2 cellular contexts compared by ENCODE assay signal in the genomic region with DNA sequence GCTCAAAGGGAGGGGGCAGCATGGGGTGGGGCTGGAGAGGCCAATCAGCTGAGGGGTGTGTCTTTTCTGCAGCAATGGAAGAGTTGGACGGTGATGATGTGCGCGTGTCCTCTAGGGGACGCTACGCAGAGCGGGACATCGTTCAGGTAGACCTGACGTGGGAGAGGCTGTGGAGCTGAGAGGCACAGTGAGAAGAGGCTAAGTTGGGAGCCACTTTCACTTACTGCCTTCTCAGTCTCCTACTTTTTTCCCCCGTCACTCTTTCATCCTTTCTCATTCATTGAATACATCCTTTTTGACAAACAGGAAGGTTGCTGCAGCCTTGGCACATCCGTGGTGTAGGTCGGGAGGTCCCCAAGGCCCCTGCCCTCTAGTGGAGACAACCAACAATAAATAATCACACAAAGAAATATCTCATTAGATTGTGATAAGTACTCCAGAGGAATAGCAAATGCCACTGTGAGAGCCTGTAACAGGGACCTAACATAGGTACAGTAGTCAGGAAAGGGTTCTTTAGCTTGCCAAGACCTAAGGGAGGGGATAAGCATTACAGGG.
TF ChIP-seq lines count a peak whose summit lies in the region.

No MANE protein-coding gene starts in this region.

TF ChIP-seq in A549, 52 proteins besides CTCF, POLR2A, EP300 and RAD21:
- TF ChIP-seq REST (IDR thresholded peaks at IDR 0.05) (no peak), MAZ (IDR thresholded peaks at IDR 0.05; ENCODE audit: borderline replicate concordance, low read depth, low read length) (no peak), SMC3 (IDR thresholded peaks at IDR 0.05) (peak; percentile 58), ZNF302 (CRISPR knock-in tag; IDR thresholded peaks at IDR 0.05) (no peak)
- TF ChIP-seq, protein P1, sequence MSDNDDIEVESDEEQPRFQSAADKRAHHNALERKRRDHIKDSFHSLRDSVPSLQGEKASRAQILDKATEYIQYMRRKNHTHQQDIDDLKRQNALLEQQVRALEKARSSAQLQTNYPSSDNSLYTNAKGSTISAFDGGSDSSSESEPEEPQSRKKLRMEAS (IDR thresholded peaks at IDR 0.05) = 0 out of 2 replicates have a peak, but pooled peaks have one; percentile 15

TF ChIP-seq in K562, 482 proteins besides CTCF, POLR2A, EP300 and RAD21 (continues in another document):
- peak; percentile 78 for TF ChIP-seq ARID3A (IDR thresholded peaks at IDR 0.05; ENCODE audit: borderline replicate concordance, low read depth, low read length)
- TF ChIP-seq KLF13 (tag; IDR thresholded peaks at IDR 0.05; ENCODE audit: borderline replicate concordance, low read depth) = peak; percentile 41; the same call in 1 of the 2 replicates
- 0 out of 4 replicates have a peak, but pooled peaks of 1 of the 2 experiments have one; percentile 16 for TF ChIP-seq KDM1A (IDR thresholded peaks at IDR 0.05)
- no peak for TF ChIP-seq CBFA2T2 (conservative IDR thresholded peaks at IDR 0.05)
- peak; percentile 83 for TF ChIP-seq CTBP1 (IDR thresholded peaks at IDR 0.05; ENCODE audit: borderline replicate concordance)
- no peak for TF ChIP-seq ZNF444 (CRISPR knock-in tag; IDR thresholded peaks at IDR 0.05)
- no peak for TF ChIP-seq HIVEP1 (CRISPR knock-in tag; IDR thresholded peaks at IDR 0.05)
- no peak for TF ChIP-seq SREBF1 (IDR thresholded peaks at IDR 0.05; ENCODE audit: borderline replicate concordance, low read depth, low read length)
- TF ChIP-seq ETV6 (IDR thresholded peaks at IDR 0.05; ENCODE audit: borderline replicate concordance in 1 of 2, low read depth in 2 of 2, low read length in 1 of 2) = no peak
- TF ChIP-seq ETV6 (CRISPR knock-in tag; IDR thresholded peaks at IDR 0.05; ENCODE audit: borderline replicate concordance) = no peak
- TF ChIP-seq TRIM25 (IDR thresholded peaks at IDR 0.05; ENCODE audit: borderline replicate concordance) = 0 out of 2 replicates have a peak, but pooled peaks have one; percentile 47
- TF ChIP-seq SIN3B (IDR thresholded peaks at IDR 0.05; ENCODE audit: low read depth) = no peak
- 0 out of 2 replicates have a peak, but pooled peaks have one; percentile 41 for TF ChIP-seq ZBTB33 (CRISPR knock-in tag; IDR thresholded peaks at IDR 0.05)
- no peak for TF ChIP-seq HDAC3 (IDR thresholded peaks at IDR 0.05; ENCODE audit: borderline replicate concordance, partially characterized antibody)
- TF ChIP-seq ATF3 (IDR thresholded peaks at IDR 0.05) = peak; percentile 6; the same call in 1 of the 2 replicates
- TF ChIP-seq ATF3 (CRISPR knock-in tag; conservative IDR thresholded peaks at IDR 0.05) = 0 out of 2 replicates have a peak, but pooled peaks have one; percentile 31
- peak; percentile 12 to 32; a peak in 2 of 4 replicates for TF ChIP-seq MAZ (CRISPR knock-in tag; conservative IDR thresholded peaks at IDR 0.05 in 1 of 2, IDR thresholded peaks at IDR 0.05 in 1 of 2)
- TF ChIP-seq MLLT1 (IDR thresholded peaks at IDR 0.05) = peak in 1 of 2 experiments; percentile 10; a peak in 1 of 4 replicates
- TF ChIP-seq, protein P2, sequence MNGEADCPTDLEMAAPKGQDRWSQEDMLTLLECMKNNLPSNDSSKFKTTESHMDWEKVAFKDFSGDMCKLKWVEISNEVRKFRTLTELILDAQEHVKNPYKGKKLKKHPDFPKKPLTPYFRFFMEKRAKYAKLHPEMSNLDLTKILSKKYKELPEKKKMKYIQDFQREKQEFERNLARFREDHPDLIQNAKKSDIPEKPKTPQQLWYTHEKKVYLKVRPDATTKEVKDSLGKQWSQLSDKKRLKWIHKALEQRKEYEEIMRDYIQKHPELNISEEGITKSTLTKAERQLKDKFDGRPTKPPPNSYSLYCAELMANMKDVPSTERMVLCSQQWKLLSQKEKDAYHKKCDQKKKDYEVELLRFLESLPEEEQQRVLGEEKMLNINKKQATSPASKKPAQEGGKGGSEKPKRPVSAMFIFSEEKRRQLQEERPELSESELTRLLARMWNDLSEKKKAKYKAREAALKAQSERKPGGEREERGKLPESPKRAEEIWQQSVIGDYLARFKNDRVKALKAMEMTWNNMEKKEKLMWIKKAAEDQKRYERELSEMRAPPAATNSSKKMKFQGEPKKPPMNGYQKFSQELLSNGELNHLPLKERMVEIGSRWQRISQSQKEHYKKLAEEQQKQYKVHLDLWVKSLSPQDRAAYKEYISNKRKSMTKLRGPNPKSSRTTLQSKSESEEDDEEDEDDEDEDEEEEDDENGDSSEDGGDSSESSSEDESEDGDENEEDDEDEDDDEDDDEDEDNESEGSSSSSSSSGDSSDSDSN (IDR thresholded peaks at IDR 0.05; ENCODE audit: borderline replicate concordance in 1 of 2, low read depth in 2 of 2, low read length in 2 of 2) = 0 out of 4 replicates have a peak, but pooled peaks of 1 of the 2 experiments have one; percentile 21
- 0 out of 2 replicates have a peak, but pooled peaks have one; percentile 37 for TF ChIP-seq BCOR (IDR thresholded peaks at IDR 0.05)
- TF ChIP-seq TBP (optimal IDR thresholded peaks at IDR 0.05; ENCODE audit: low read depth, low read length) = no peak
- peak; percentile 44 for TF ChIP-seq SMC3 (conservative IDR thresholded peaks at IDR 0.05; ENCODE audit: insufficient read depth, low read depth, low read length)
- TF ChIP-seq FOXK1 (CRISPR knock-in tag; IDR thresholded peaks at IDR 0.05; ENCODE audit: borderline replicate concordance) = peak; percentile 44; the same call in 1 of the 2 replicates
- TF ChIP-seq, protein P3, sequence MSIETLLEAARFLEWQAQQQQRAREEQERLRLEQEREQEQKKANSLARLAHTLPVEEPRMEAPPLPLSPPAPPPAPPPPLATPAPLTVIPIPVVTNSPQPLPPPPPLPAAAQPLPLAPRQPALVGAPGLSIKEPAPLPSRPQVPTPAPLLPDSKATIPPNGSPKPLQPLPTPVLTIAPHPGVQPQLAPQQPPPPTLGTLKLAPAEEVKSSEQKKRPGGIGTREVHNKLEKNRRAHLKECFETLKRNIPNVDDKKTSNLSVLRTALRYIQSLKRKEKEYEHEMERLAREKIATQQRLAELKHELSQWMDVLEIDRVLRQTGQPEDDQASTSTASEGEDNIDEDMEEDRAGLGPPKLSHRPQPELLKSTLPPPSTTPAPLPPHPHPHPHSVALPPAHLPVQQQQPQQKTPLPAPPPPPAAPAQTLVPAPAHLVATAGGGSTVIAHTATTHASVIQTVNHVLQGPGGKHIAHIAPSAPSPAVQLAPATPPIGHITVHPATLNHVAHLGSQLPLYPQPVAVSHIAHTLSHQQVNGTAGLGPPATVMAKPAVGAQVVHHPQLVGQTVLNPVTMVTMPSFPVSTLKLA (conservative IDR thresholded peaks at IDR 0.05) = peak; percentile 38 to 45; a peak in 2 of 4 replicates
- no peak for TF ChIP-seq ZNF3 (CRISPR knock-in tag; IDR thresholded peaks at IDR 0.05)
- TF ChIP-seq, protein P4, sequence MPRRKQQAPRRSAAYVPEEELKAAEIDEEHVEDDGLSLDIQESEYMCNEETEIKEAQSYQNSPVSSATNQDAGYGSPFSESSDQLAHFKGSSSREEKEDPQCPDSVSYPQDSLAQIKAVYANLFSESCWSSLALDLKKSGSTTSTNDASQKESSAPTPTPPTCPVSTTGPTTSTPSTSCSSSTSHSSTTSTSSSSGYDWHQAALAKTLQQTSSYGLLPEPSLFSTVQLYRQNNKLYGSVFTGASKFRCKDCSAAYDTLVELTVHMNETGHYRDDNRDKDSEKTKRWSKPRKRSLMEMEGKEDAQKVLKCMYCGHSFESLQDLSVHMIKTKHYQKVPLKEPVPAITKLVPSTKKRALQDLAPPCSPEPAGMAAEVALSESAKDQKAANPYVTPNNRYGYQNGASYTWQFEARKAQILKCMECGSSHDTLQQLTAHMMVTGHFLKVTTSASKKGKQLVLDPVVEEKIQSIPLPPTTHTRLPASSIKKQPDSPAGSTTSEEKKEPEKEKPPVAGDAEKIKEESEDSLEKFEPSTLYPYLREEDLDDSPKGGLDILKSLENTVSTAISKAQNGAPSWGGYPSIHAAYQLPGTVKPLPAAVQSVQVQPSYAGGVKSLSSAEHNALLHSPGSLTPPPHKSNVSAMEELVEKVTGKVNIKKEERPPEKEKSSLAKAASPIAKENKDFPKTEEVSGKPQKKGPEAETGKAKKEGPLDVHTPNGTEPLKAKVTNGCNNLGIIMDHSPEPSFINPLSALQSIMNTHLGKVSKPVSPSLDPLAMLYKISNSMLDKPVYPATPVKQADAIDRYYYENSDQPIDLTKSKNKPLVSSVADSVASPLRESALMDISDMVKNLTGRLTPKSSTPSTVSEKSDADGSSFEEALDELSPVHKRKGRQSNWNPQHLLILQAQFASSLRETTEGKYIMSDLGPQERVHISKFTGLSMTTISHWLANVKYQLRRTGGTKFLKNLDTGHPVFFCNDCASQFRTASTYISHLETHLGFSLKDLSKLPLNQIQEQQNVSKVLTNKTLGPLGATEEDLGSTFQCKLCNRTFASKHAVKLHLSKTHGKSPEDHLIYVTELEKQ (CRISPR knock-in tag; IDR thresholded peaks at IDR 0.05) = no peak
- TF ChIP-seq, protein P5, sequence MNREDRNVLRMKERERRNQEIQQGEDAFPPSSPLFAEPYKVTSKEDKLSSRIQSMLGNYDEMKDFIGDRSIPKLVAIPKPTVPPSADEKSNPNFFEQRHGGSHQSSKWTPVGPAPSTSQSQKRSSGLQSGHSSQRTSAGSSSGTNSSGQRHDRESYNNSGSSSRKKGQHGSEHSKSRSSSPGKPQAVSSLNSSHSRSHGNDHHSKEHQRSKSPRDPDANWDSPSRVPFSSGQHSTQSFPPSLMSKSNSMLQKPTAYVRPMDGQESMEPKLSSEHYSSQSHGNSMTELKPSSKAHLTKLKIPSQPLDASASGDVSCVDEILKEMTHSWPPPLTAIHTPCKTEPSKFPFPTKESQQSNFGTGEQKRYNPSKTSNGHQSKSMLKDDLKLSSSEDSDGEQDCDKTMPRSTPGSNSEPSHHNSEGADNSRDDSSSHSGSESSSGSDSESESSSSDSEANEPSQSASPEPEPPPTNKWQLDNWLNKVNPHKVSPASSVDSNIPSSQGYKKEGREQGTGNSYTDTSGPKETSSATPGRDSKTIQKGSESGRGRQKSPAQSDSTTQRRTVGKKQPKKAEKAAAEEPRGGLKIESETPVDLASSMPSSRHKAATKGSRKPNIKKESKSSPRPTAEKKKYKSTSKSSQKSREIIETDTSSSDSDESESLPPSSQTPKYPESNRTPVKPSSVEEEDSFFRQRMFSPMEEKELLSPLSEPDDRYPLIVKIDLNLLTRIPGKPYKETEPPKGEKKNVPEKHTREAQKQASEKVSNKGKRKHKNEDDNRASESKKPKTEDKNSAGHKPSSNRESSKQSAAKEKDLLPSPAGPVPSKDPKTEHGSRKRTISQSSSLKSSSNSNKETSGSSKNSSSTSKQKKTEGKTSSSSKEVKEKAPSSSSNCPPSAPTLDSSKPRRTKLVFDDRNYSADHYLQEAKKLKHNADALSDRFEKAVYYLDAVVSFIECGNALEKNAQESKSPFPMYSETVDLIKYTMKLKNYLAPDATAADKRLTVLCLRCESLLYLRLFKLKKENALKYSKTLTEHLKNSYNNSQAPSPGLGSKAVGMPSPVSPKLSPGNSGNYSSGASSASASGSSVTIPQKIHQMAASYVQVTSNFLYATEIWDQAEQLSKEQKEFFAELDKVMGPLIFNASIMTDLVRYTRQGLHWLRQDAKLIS (CRISPR knock-in tag; IDR thresholded peaks at IDR 0.05) = no peak
- TF ChIP-seq SOX6 (IDR thresholded peaks at IDR 0.05) = 0 out of 2 replicates have a peak, but pooled peaks have one; percentile 23
